ENCODE assay signal across 15 cellular contexts in the genomic region with DNA sequence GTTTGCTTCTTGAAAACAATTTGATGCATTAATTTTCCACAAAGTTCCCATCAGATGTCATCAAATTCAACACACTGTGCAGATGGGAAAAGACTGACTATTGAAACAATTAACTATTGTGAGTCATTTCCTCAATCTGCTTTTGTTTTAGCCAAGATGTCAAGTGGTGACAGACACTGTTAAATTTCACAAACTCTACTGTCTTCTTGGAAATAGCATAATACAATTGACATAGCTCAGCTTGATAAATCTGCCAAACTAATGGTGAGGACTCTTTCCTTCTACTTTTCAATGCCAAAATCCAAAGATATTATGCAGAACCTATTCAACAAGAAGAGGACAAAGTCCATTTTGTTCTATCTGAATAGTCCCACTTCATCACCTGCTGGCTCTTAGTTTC.
A peak's percentile ranks its signal among the peaks of the same experiment; 100 is the strongest.
DNase-seq lines count a peak whose midpoint lies in the region; ATAC-seq and TF ChIP-seq lines count a peak whose summit lies in the region.
"Had no signal": no experiment of that assay in that cellular context is flagged by ENCODE, and none has a peak within 500 bp of the region (broad histone marks: within the 10 kb centered on the region; RNA-seq: fewer than 3 reads in every experiment).

No MANE protein-coding gene starts in this region.

- no peaks in the 10 kb centered on the region for H3K9me3 ChIP-seq in A673 (ENCODE audit: low read depth, low read length, poor library complexity, severe bottlenecking)
- H3K9me3 ChIP-seq in CD8-positive, alpha-beta T cell (ENCODE audit: low read length), result no peaks in the 10 kb centered on the region
- H3K9me3 ChIP-seq: Caco-2 had no signal

- no peak overlapping the region for H3K4me3 Mint-ChIP-seq in CD8-positive, alpha-beta T cell
- H3K4me3 Mint-ChIP-seq: CD14-positive monocyte; CD8-positive, alpha-beta memory T cell had no signal

- H3K4me3 ChIP-seq in A673 (ENCODE audit: low read depth, low read length, poor library complexity, severe bottlenecking), result no peak overlapping the region
- no peak overlapping the region for H3K4me3 ChIP-seq in CD8-positive, alpha-beta T cell (ENCODE audit: low read depth, low read length)
- H3K4me3 ChIP-seq: GM12878 had no signal

- DNase-seq in A673 (ENCODE audit: low spot score) (peak; percentile 0), KBM-7 (peak; percentile 15), medulla oblongata (ENCODE audit: extremely low spot score) (peak; percentile 41), islet precursor cell (no peak)
- no peak for DNase-seq in CD8-positive, alpha-beta T cell
- DNase-seq: Caco-2; CD8-positive, alpha-beta memory T cell; H7; IMR-90; KG1 had no signal

- peak; percentile 28; the same call in 1 of the 3 replicates for ATAC-seq in SK-N-SH treated with all-trans-retinoic acid at 6 μM for 48 hours
- no peak for ATAC-seq in CD8-positive, alpha-beta T cell
- no peak for ATAC-seq in HG03354 (IDR thresholded peaks at IDR 0.05; ENCODE audit: poor library complexity, severe bottlenecking, unreplicated experiment)
- no peak for ATAC-seq in HG03095 (IDR thresholded peaks at IDR 0.05; ENCODE audit: unreplicated experiment)
- ATAC-seq: GM12878 had no signal

- no peak overlapping the region for H3K27ac ChIP-seq in A673 (ENCODE audit: low read depth, low read length, poor library complexity, severe bottlenecking)
- no peak overlapping the region for H3K27ac ChIP-seq in CD8-positive, alpha-beta T cell (ENCODE audit: low read depth, low read length)

- no peak overlapping the region for H3K27ac Mint-ChIP-seq in CD8-positive, alpha-beta T cell
- H3K27ac Mint-ChIP-seq: CD14-positive monocyte; CD8-positive, alpha-beta memory T cell had no signal

- no peak for TF ChIP-seq CTCF in A673 (conservative IDR thresholded peaks at IDR 0.05; ENCODE audit: low read depth, low read length)
- TF ChIP-seq CTCF in CD8-positive, alpha-beta T cell (IDR thresholded peaks at IDR 0.05), result no peak

- in situ Hi-C loops in KBM-7 (cut with MboI; ENCODE audit: low pct_unique_long_range_greater_than_20kb, low sequenced_read_pairs), result no loop called here

- H3K4me1 ChIP-seq in A673 (ENCODE audit: insufficient read depth, low read length, poor library complexity, severe bottlenecking), result no peaks in the 10 kb centered on the region
- H3K4me1 ChIP-seq in CD8-positive, alpha-beta T cell (ENCODE audit: insufficient read depth, low read length), result no peaks in the 10 kb centered on the region
- H3K4me1 ChIP-seq: Caco-2 had no signal

- H3K9me3 Mint-ChIP-seq in CD8-positive, alpha-beta T cell, result no peaks in the 10 kb centered on the region

- no peaks in the 10 kb centered on the region for H3K36me3 ChIP-seq in A673 (ENCODE audit: insufficient read depth, low read length, poor library complexity, severe bottlenecking)
- H3K36me3 ChIP-seq in CD8-positive, alpha-beta T cell (ENCODE audit: insufficient read depth, low read length), result no peaks in the 10 kb centered on the region

- no peaks in the 10 kb centered on the region for H3K27me3 Mint-ChIP-seq in CD8-positive, alpha-beta T cell (ENCODE audit: low read depth)
- H3K27me3 Mint-ChIP-seq: CD8-positive, alpha-beta memory T cell had no signal

- H3K4me1 Mint-ChIP-seq in CD8-positive, alpha-beta T cell (ENCODE audit: low read depth), result no peaks in the 10 kb centered on the region
- H3K4me1 Mint-ChIP-seq: CD14-positive monocyte; CD8-positive, alpha-beta memory T cell had no signal

- intact Hi-C loops in A673 (cut with micrococcal nuclease; ENCODE audit: unreplicated experiment), result no loop called here
- intact Hi-C loops in CD8-positive, alpha-beta T cell (cut with DNase I, micrococcal nuclease), result no loop called here

- no peaks in the 10 kb centered on the region for H3K27me3 ChIP-seq in A673 (replicated peaks; ENCODE audit: insufficient read depth, low read depth, low read length, poor library complexity)
- H3K27me3 ChIP-seq in CD8-positive, alpha-beta T cell (ENCODE audit: insufficient read depth, low read length), result no peaks in the 10 kb centered on the region

- BruUV-seq in A673 (replicated peaks; lab: Mats Ljungman, UMichigan), result no TSS peak

- H3K36me3 Mint-ChIP-seq in CD8-positive, alpha-beta T cell, result no peaks in the 10 kb centered on the region
- H3K36me3 Mint-ChIP-seq: CD14-positive monocyte; CD8-positive, alpha-beta memory T cell had no signal

- POLR2A ChIA-PET in A673 (lab: Charles Lee; ENCODE audit: low non-redundant PET), result no interaction called here
- POLR2A ChIA-PET in CD8-positive, alpha-beta T cell (lab: Charles Lee), result interaction anchor here (0.7 kb wide), 1 partner anchor 1067 kb away, joined by 3 read pairs; no protein-coding TSS in a partner anchor

- CTCF ChIA-PET in A673 (lab: Charles Lee), result no interaction called here
- CTCF ChIA-PET in CD8-positive, alpha-beta T cell (lab: Charles Lee), result no interaction called here

TF ChIP-seq in SK-N-SH treated with all-trans-retinoic acid at 6 μM for 48 hours, 23 proteins besides CTCF, POLR2A, EP300 and RAD21:
- 0 out of 2 replicates have a peak, but pooled peaks have one; percentile 21 for TF ChIP-seq TCF4 (CRISPR knock-in tag; IDR thresholded peaks at IDR 0.05; ENCODE audit: borderline replicate concordance)
- TF ChIP-seq TOX (CRISPR knock-in tag; IDR thresholded peaks at IDR 0.05; ENCODE audit: borderline replicate concordance), result no peak
- TF ChIP-seq CSDC2 (CRISPR knock-in tag; IDR thresholded peaks at IDR 0.05), result no peak
- no peak for TF ChIP-seq ZFP3 (CRISPR knock-in tag; IDR thresholded peaks at IDR 0.05)
- peak; percentile 70; the same call in 1 of the 2 replicates for TF ChIP-seq ZC3H10 (CRISPR knock-in tag; IDR thresholded peaks at IDR 0.05)
- no peak for TF ChIP-seq ZNF565 (CRISPR knock-in tag; conservative IDR thresholded peaks at IDR 0.05; ENCODE audit: low read depth)
- TF ChIP-seq, protein P1, sequence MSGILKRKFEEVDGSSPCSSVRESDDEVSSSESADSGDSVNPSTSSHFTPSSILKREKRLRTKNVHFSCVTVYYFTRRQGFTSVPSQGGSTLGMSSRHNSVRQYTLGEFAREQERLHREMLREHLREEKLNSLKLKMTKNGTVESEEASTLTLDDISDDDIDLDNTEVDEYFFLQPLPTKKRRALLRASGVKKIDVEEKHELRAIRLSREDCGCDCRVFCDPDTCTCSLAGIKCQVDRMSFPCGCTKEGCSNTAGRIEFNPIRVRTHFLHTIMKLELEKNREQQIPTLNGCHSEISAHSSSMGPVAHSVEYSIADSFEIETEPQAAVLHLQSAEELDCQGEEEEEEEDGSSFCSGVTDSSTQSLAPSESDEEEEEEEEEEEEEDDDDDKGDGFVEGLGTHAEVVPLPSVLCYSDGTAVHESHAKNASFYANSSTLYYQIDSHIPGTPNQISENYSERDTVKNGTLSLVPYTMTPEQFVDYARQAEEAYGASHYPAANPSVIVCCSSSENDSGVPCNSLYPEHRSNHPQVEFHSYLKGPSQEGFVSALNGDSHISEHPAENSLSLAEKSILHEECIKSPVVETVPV (CRISPR knock-in tag; IDR thresholded peaks at IDR 0.05), result peak; percentile 69; the same call in 1 of the 2 replicates
- TF ChIP-seq, protein P2, sequence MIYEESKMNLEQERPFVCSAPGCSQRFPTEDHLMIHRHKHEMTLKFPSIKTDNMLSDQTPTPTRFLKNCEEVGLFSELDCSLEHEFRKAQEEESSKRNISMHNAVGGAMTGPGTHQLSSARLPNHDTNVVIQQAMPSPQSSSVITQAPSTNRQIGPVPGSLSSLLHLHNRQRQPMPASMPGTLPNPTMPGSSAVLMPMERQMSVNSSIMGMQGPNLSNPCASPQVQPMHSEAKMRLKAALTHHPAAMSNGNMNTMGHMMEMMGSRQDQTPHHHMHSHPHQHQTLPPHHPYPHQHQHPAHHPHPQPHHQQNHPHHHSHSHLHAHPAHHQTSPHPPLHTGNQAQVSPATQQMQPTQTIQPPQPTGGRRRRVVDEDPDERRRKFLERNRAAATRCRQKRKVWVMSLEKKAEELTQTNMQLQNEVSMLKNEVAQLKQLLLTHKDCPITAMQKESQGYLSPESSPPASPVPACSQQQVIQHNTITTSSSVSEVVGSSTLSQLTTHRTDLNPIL (CRISPR knock-in tag; IDR thresholded peaks at IDR 0.05; ENCODE audit: low read depth), result no peak
- no peak for TF ChIP-seq GLIS3 (CRISPR knock-in tag; IDR thresholded peaks at IDR 0.05)
- TF ChIP-seq BACH2 (CRISPR knock-in tag; IDR thresholded peaks at IDR 0.05; ENCODE audit: borderline replicate concordance), result no peak
- no peak for TF ChIP-seq SNAI2 (CRISPR knock-in tag; IDR thresholded peaks at IDR 0.05)
- peak; percentile 74 for TF ChIP-seq ISL1 (CRISPR knock-in tag; IDR thresholded peaks at IDR 0.05)
- no peak for TF ChIP-seq ZFP30 (CRISPR knock-in tag; IDR thresholded peaks at IDR 0.05)

Comparison
In these comparisons a context has a peak if more than half of its experiments do, and no peak if none do; other contexts are left out.
1. DNase-seq: peak in A673 (single experiment), KBM-7 (single experiment) and medulla oblongata (single experiment); none in CD8-positive, alpha-beta T cell (0 of 7) and islet precursor cell (single experiment).